Comparison of ENCODE assay signal across 22 cellular contexts in the genomic region with DNA sequence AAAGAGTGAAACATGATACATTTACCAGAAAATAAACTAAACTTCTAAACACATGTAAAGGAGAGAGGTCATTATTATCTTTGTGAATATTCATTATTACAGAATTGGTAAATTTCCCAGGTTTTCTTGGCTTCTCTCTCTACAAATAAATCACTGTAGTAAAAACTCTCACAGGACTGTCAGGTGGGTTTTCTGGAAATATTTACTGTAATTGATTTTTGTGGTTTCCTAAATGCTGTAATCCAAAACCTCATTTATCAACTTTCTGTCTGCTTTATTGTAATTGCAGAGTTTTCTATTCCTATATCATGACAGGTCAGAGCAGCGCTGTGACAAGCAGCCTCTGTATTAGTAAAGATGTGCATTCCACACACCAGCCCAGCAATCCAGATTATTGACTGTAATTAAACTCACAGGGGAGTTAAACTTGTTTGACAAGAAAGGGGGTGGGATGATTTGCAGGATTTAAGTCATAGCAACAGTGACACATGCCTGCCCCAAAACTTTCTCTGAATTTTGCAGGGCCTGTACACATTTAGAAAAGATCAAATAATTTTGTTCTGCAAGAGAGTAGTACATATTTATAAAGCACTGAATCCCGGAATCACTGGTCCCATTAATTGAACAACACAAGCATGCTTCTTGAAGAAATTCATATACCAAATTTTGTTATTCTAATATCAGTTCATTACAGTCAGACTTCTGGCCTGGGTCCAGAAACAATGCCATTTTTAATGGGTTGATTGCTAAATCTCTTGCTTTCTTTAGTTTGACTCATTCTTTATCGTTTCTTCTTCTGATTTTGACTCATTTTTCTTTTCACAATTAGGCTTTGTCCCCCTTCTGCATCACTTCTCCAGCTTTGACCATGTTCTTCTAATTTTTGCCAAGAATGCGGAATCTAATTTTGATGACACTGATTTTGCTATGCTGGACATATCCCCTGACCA. TPM values are rescaled to one million over a fixed set of nuclear protein-coding genes. Genes with fewer than 3 reads are reported as not detected.
DNase-seq lines count a peak whose midpoint lies in the region; ATAC-seq, FAIRE-seq and TF ChIP-seq lines count a peak whose summit lies in the region.
"Had no signal": no experiment of that assay in that cellular context is flagged by ENCODE, and none has a peak within 500 bp of the region (broad histone marks: within the 10 kb centered on the region; RNA-seq: fewer than 3 reads in every experiment).

No MANE protein-coding gene starts in this region.

- no peak overlapping the region for H3K14ac ChIP-seq in neuronal stem cell (ENCODE audit: low read length)

- H3K27me3 Mint-ChIP-seq in progenitor cell of endocrine pancreas (peaks cover 2% of the 10 kb centered on the region), HFFc6 (ENCODE audit: insufficient read depth) (peaks cover 4% of the 10 kb centered on the region)

- H2BK15ac ChIP-seq in neuronal stem cell (ENCODE audit: low read length): no peak overlapping the region

- no peak overlapping the region for H2BK5ac ChIP-seq in neuronal stem cell (ENCODE audit: low read length)

- H3K9ac ChIP-seq in neuronal stem cell (ENCODE audit: low read depth, low read length, poor library complexity): no peak overlapping the region

- H2BK120ac ChIP-seq in neuronal stem cell (ENCODE audit: low read depth, low read length): no peak overlapping the region

- H4K91ac ChIP-seq in neuronal stem cell (ENCODE audit: low read depth, low read length, poor library complexity): no peak overlapping the region

- H3K9me3 Mint-ChIP-seq in progenitor cell of endocrine pancreas (ENCODE audit: low read depth): no peaks in the 10 kb centered on the region
- H3K9me3 Mint-ChIP-seq in HFFc6: no peaks in the 10 kb centered on the region
- H3K9me3 Mint-ChIP-seq: T-helper 1 cell treated with Interleukin-12 subunit alpha and Interleukin-12 subunit beta and Interleukin-4 antibody, amounts not matched to agents 30 μg/mL and 1 μg/mL, for 36 hours had no signal

- no peaks in the 10 kb centered on the region for H3K9me3 ChIP-seq in neuronal stem cell (replicated peaks in 1 of 2; ENCODE audit: control insufficient read depth in 2 of 2, insufficient read depth in 1 of 2, low read depth in 1 of 2, low read length in 2 of 2)
- H3K9me3 ChIP-seq: BE2C, uterus had no signal

- DNase-seq in HEK293T (ENCODE audit: extremely low spot score) (peak; percentile 6), NCI-H69 (lab: John Stamatoyannopoulos, UW) (peak; percentile 83), bronchial epithelial cell (ENCODE audit: low read depth) (peak; percentile 67), progenitor cell of endocrine pancreas (ENCODE audit: low spot score, unreplicated experiment) (no peak), neuronal stem cell (ENCODE audit: low spot score) (no peak), HFFc6 (no peak), CD1c-positive myeloid dendritic cell (ENCODE audit: extremely low spot score) (no peak)
- DNase-seq: activated CD4-positive, CD25-positive, alpha-beta regulatory T cell treated with anti-CD3 and anti-CD28 coated beads, Interleukin-2, amount 50 U/mL, for 72 hours; activated CD8-positive, alpha-beta memory T cell treated with anti-CD3 and anti-CD28 coated beads, Interleukin-2, amount 50 U/mL, for 4 hours; activated naive CD4-positive, alpha-beta T cell treated with Interleukin-2 at 50 U/mL for 16 hours; BE2C; DMS79; effector memory CD4-positive, alpha-beta T cell; GOT3; IMR-90; kidney; NCI-H510A; stimulated activated naive CD8-positive, alpha-beta T cell treated with anti-CD3 and anti-CD28 coated beads, Interleukin-15, Interleukin-2, amounts not matched to agents 100 U/mL and 50 U/mL, for 24 hours; uterus had no signal

- H2AK5ac ChIP-seq in neuronal stem cell (ENCODE audit: low read depth, low read length): no peak overlapping the region

- no peak overlapping the region for H2AFZ ChIP-seq in neuronal stem cell (ENCODE audit: low read length)

- no peak overlapping the region for H2BK12ac ChIP-seq in neuronal stem cell (ENCODE audit: low read length)

- H3K4me3 Mint-ChIP-seq in progenitor cell of endocrine pancreas (ENCODE audit: low read depth) (no peak overlapping the region), HFFc6 (no peak overlapping the region)
- H3K4me3 Mint-ChIP-seq: T-helper 1 cell treated with Interleukin-12 subunit alpha and Interleukin-12 subunit beta and Interleukin-4 antibody, amounts not matched to agents 30 μg/mL and 1 μg/mL, for 36 hours had no signal

- H4K8ac ChIP-seq in neuronal stem cell (ENCODE audit: low read depth, low read length): no peak overlapping the region

- POLR2A ChIA-PET in HEK293T (lab: Yijun Ruan, JAX): no interaction called here

- H3K23ac ChIP-seq in neuronal stem cell (ENCODE audit: low read depth, low read length, poor library complexity): no peak overlapping the region

- H3K4me1 ChIP-seq in neuronal stem cell (ENCODE audit: control insufficient read depth in 2 of 2, insufficient read depth in 1 of 2, low read depth in 1 of 2, low read length in 2 of 2): no peaks in the 10 kb centered on the region

- no CpG with 5 or more reads among the region's 4 CpGs for WGBS in neuronal stem cell (ENCODE audit: extremely low coverage in 2 of 2, insufficient read length in 2 of 2, insufficient replicate concordance in 1 of 2), 2 donors

- H3K18ac ChIP-seq in neuronal stem cell (ENCODE audit: low read length): no peak overlapping the region

- peak overlapping the region; percentile 51 for H3K27ac Mint-ChIP-seq in progenitor cell of endocrine pancreas
- no peak overlapping the region for H3K27ac Mint-ChIP-seq in HFFc6
- H3K27ac Mint-ChIP-seq: T-helper 1 cell treated with Interleukin-12 subunit alpha and Interleukin-12 subunit beta and Interleukin-4 antibody, amounts not matched to agents 30 μg/mL and 1 μg/mL, for 36 hours had no signal

- FAIRE-seq in bronchial epithelial cell (lab: Jason Lieb, UNC): no peak
- FAIRE-seq: kidney had no signal

- H3K36me3 ChIP-seq in bronchial epithelial cell (ENCODE audit: control insufficient read depth, insufficient read depth, low read length): no peaks in the 10 kb centered on the region
- no peaks in the 10 kb centered on the region for H3K36me3 ChIP-seq in neuronal stem cell (replicated peaks in 1 of 2; ENCODE audit: control insufficient read depth in 2 of 2, insufficient read depth in 2 of 2, low read length in 2 of 2)
- H3K36me3 ChIP-seq: BE2C, uterus had no signal

- no peak overlapping the region for H3K4me3 ChIP-seq in bronchial epithelial cell (ENCODE audit: low read depth, low read length)
- H3K4me3 ChIP-seq in neuronal stem cell (ENCODE audit: low read length in 2 of 2): no peak overlapping the region
- H3K4me3 ChIP-seq: uterus had no signal

- no peak for TF ChIP-seq CTCF in bronchial epithelial cell (IDR thresholded peaks at IDR 0.05; ENCODE audit: insufficient read depth, low read length, severe bottlenecking)
- no peak for TF ChIP-seq CTCF in progenitor cell of endocrine pancreas (IDR thresholded peaks at IDR 0.05; ENCODE audit: unreplicated experiment)
- TF ChIP-seq CTCF in HFFc6 (IDR thresholded peaks at IDR 0.05): no peak

- H3K27ac ChIP-seq in neuronal stem cell (replicated peaks; ENCODE audit: low read length): no peak overlapping the region
- H3K27ac ChIP-seq: uterus had no signal

- H3K36me3 Mint-ChIP-seq in progenitor cell of endocrine pancreas (ENCODE audit: insufficient read depth) (no peaks in the 10 kb centered on the region), HFFc6 (ENCODE audit: low read depth) (no peaks in the 10 kb centered on the region)

- CTCF ChIA-PET in HEK293T (lab: Yijun Ruan, JAX): no interaction called here

- no peak overlapping the region for H3K4me2 ChIP-seq in neuronal stem cell (ENCODE audit: insufficient read depth, low read length, poor library complexity, severe bottlenecking)

- ATAC-seq in GM19452 (IDR thresholded peaks at IDR 0.05; ENCODE audit: unreplicated experiment): no peak
- ATAC-seq: Panc1; stimulated activated naive CD8-positive, alpha-beta T cell treated with anti-CD3 and anti-CD28 coated beads, Interleukin-15, Interleukin-2, amounts not matched to agents 100 U/mL and 50 U/mL, for 24 hours had no signal

- H3K4ac ChIP-seq in neuronal stem cell (ENCODE audit: low read length): no peak overlapping the region

- no peaks in the 10 kb centered on the region for H3K79me1 ChIP-seq in neuronal stem cell (ENCODE audit: low read depth, low read length)

- H3K27me3 ChIP-seq in bronchial epithelial cell (ENCODE audit: control insufficient read depth, insufficient read depth, low read length): no peaks in the 10 kb centered on the region
- H3K27me3 ChIP-seq in neuronal stem cell (ENCODE audit: control insufficient read depth in 3 of 3, insufficient read depth in 3 of 3, low read depth in 1 of 3, low read length in 3 of 3): no peaks in the 10 kb centered on the region
- H3K27me3 ChIP-seq: BE2C, uterus had no signal

- H3K4me1 Mint-ChIP-seq in progenitor cell of endocrine pancreas (ENCODE audit: low read depth): peaks cover 11% of the 10 kb centered on the region
- H3K4me1 Mint-ChIP-seq in HFFc6 (ENCODE audit: low read depth): no peaks in the 10 kb centered on the region

TF ChIP-seq in HEK293T, 16 proteins besides CTCF, POLR2A, EP300 and RAD21:
- TF ChIP-seq, protein P1, sequence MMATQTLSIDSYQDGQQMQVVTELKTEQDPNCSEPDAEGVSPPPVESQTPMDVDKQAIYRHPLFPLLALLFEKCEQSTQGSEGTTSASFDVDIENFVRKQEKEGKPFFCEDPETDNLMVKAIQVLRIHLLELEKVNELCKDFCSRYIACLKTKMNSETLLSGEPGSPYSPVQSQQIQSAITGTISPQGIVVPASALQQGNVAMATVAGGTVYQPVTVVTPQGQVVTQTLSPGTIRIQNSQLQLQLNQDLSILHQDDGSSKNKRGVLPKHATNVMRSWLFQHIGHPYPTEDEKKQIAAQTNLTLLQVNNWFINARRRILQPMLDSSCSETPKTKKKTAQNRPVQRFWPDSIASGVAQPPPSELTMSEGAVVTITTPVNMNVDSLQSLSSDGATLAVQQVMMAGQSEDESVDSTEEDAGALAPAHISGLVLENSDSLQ (IDR thresholded peaks at IDR 0.05): peak; percentile 79
- TF ChIP-seq L3MBTL2 (conservative IDR thresholded peaks at IDR 0.05) (no peak), SP1 (IDR thresholded peaks at IDR 0.05) (no peak)

RNA-seq across cellular contexts. Expression of a gene that starts 42.2 kb away (rescaled TPM):
- total RNA-seq in bronchial epithelial cell (under 0.01 TPM in 1 of 2 replicates, not detected in the other), progenitor cell of endocrine pancreas (0.24 and 0.69 TPM in 2 replicates)
- 3.8 TPM for polyA plus RNA-seq in neuronal stem cell (2013, experiment 1 of 2)
- polyA plus RNA-seq in neuronal stem cell (2013, experiment 2 of 2): 3.5 TPM
- under 1 TPM in 5 of 6 experiments, not detected in 1; 0.07 to 0.19 (median 0.09) TPM for total RNA-seq in HFFc6 (2021; fragmentation: NEBNext Ultra II Directional; extraction: Animal tissue kit (Norgen Biotek cat#: 25700))

Comparison
In these comparisons a context has a peak if more than half of its experiments do, and no peak if none do; other contexts are left out.
1. DNase-seq: peak in HEK293T (single experiment), NCI-H69 (single experiment) and bronchial epithelial cell (single experiment); none in progenitor cell of endocrine pancreas (single experiment), neuronal stem cell (single experiment), HFFc6 (single experiment) and CD1c-positive myeloid dendritic cell (single experiment).